Comparison of ENCODE assay signal across 16 cellular contexts in genomic region chr2:233901367-233901766, GRCh38. TPM values are rescaled to one million over a fixed set of nuclear protein-coding genes. Genes with fewer than 3 reads are reported as not detected.
A peak's percentile ranks its signal among the peaks of the same experiment; 100 is the strongest.
DNase-seq lines count a peak whose midpoint lies in the region; ATAC-seq and FAIRE-seq lines count a peak whose summit lies in the region.
"Had no signal": no experiment of that assay in that cellular context is flagged by ENCODE, and none has a peak within 500 bp of the region (broad histone marks: within the 10 kb centered on the region; RNA-seq: fewer than 3 reads in every experiment).

No MANE protein-coding gene starts in this region.

- FAIRE-seq in small intestine (lab: Jason Lieb, UNC), result no peak

- no peaks in the 10 kb centered on the region for H3K4me1 ChIP-seq in small intestine (ENCODE audit: control insufficient read depth in 2 of 2, insufficient read depth in 1 of 2, low read depth in 1 of 2, low read length in 1 of 2)
- H3K4me1 ChIP-seq: BLaER1 treated with 17β-estradiol and CSF1 and Interleukin-3, amounts not matched to agents 10 nM and 100 nM had no signal

- peak; percentile 80 for ATAC-seq in left colon
- ATAC-seq: GM23338 had no signal

- H3K27me3 ChIP-seq in small intestine (ENCODE audit: control insufficient read depth in 2 of 2, insufficient read depth in 2 of 2, low read length in 2 of 2), result peaks cover 2% of the 10 kb centered on the region in 2 donors
- H3K27me3 ChIP-seq: BLaER1 treated with 17β-estradiol and CSF1 and Interleukin-3, amounts not matched to agents 10 nM and 100 nM had no signal

- WGBS in small intestine, 3 donors, result 19 to 48% (median 34%) methylated on average over 4 of the region's 4 CpGs

- no peaks in the 10 kb centered on the region for H3K9me3 ChIP-seq in small intestine (ENCODE audit: control insufficient read depth, low read depth)
- H3K9me3 ChIP-seq: BLaER1 treated with 17β-estradiol and CSF1 and Interleukin-3, amounts not matched to agents 10 nM and 100 nM had no signal

- intact Hi-C loops in left colon (cut with DNase I, micrococcal nuclease), result no loop called here

- no peaks in the 10 kb centered on the region for H3K36me3 ChIP-seq in small intestine (ENCODE audit: control insufficient read depth in 2 of 2, insufficient read depth in 2 of 2, low read length in 2 of 2)
- H3K36me3 ChIP-seq: BLaER1 treated with 17β-estradiol and CSF1 and Interleukin-3, amounts not matched to agents 10 nM and 100 nM had no signal

- DNase-seq in DMS 273 (lab: John Stamatoyannopoulos, UW; ENCODE audit: unreplicated experiment) (peak; percentile 22), DMS 273 treated with DMSO at 0.1 percent for 48 hours (lab: John Stamatoyannopoulos, UW) (no peak), left colon (peak in 1 of 2 donors; percentile 9), mucosa of gallbladder (ENCODE audit: low spot score) (peak; percentile 26), small intestine (peak; percentile 42), NCI-H774 (lab: John Stamatoyannopoulos, UW) (no peak), NCI-H510A treated with DMSO at 0.1 percent for 48 hours (lab: John Stamatoyannopoulos, UW) (no peak), DMS114 treated with DMSO at 0.1 percent for 48 hours (lab: John Stamatoyannopoulos, UW; ENCODE audit: unreplicated experiment) (no peak)
- DNase-seq: AML-193; CD4-positive, CD25-positive, alpha-beta regulatory T cell; H7; IMR-90 had no signal

- H3K4me3 ChIP-seq in small intestine (ENCODE audit: low read depth in 1 of 2, low read length in 2 of 2), result no peak overlapping the region
- H3K4me3 ChIP-seq: BLaER1 treated with 17β-estradiol and CSF1 and Interleukin-3, amounts not matched to agents 10 nM and 100 nM; GM23338 had no signal

- H3K27ac ChIP-seq in small intestine (ENCODE audit: low read depth in 1 of 2, low read length in 1 of 2), result no peak overlapping the region
- H3K27ac ChIP-seq: 22Rv1; BLaER1 treated with 17β-estradiol and CSF1 and Interleukin-3, amounts not matched to agents 10 nM and 100 nM had no signal

RNA-seq across cellular contexts. Expression of gene TRPM8, which starts 15.8 kb away (rescaled TPM):
- total RNA-seq in left colon (not detected), mucosa of gallbladder (0.12 TPM)
- polyA plus RNA-seq in small intestine, result not detected
- total RNA-seq: CD4-positive, CD25-positive, alpha-beta regulatory T cell; HT-29; IMR-90 had no signal
- polyA plus RNA-seq: CD4-positive, CD25-positive, alpha-beta regulatory T cell; IMR-90 had no signal

RNA-seq across cellular contexts. Expression of gene HJURP, which starts 47.0 kb away (rescaled TPM):
- 1 to 10 TPM; 1.7 to 6.3 TPM for total RNA-seq in left colon
- 1.9 TPM for total RNA-seq in mucosa of gallbladder
- 10 to 100 TPM in 1 of 3 donors, 1 to 10 TPM in 1, under 1 TPM in 1; 0.81 to 10.7 (median 1.1) TPM for polyA plus RNA-seq in small intestine

Comparison
In these comparisons a context has a peak if more than half of its experiments do, and no peak if none do; other contexts are left out.
1. DNase-seq: peak in DMS 273 (single experiment), mucosa of gallbladder (single experiment) and small intestine (single experiment); none in DMS 273 treated with DMSO at 0.1 percent for 48 hours (single experiment), NCI-H774 (single experiment), NCI-H510A treated with DMSO at 0.1 percent for 48 hours (single experiment) and DMS114 treated with DMSO at 0.1 percent for 48 hours (single experiment).